8 cellular contexts compared by ENCODE assay signal in the genomic region with DNA sequence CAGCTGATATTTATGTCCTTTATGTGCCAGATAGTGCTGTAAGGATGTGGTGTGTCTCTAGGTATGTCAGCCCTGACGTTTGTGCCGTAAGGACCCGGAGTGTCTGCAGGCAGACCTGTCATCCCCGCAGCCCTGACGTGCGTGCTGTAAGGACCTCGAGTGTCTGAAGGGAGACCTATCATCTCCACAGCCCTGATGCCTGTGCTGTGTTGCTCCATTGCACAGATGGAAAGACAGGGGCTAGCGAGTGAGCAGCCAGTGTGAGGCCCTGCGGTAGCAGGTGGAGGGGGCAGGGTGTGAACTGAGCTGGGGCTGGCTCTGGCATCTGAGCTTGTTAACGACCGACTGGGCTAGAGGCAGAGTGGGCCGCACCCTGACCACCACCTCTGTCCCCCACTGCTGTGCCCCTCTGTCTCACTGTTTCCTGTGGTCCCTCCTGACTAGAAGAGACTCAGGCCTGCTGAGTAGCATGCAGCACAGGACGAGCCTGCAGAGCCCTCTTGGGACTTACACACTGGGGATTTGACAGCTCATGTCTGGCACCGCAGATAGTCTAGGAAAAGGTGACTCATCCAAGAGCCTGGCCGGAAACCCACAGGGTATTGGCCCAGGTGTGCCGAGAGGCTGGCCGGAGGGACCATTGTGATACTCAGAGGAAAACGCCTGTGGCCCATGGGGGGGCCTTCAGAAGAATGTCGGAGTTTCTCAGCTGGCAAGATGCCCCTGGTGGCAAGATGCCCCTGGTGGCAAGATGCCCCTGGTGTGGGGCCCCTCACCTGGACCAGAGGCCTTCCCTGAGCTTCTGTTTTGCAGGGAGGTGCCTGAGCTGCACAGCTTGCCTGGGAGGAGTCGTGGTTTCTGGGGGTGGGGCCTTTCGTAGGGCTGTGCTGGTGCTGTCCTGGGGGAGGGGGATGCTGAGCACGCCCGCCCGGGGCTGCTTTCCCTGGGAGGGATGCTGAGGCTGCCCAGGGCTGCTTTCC. TPM values are rescaled to one million over a fixed set of nuclear protein-coding genes. Genes with fewer than 3 reads are reported as not detected.
A peak's percentile ranks its signal among the peaks of the same experiment; 100 is the strongest.
DNase-seq lines count a peak whose midpoint lies in the region; ATAC-seq and TF ChIP-seq lines count a peak whose summit lies in the region.

No MANE protein-coding gene starts in this region.

- no peak for TF ChIP-seq CTCF in CD14-positive monocyte (IDR thresholded peaks at IDR 0.05)
- TF ChIP-seq CTCF in heart left ventricle (IDR thresholded peaks at IDR 0.05): no peak

- H3K27me3 Mint-ChIP-seq in CD14-positive monocyte (ENCODE audit: low read depth in 3 of 3): peaks cover 0 to 5% (median 0%) of the 10 kb centered on the region in 3 donors

- H3K4me3 ChIP-seq in heart left ventricle: no peak overlapping the region

- H3K4me1 ChIP-seq in heart left ventricle: peaks cover 14 to 56% (median 44%) of the 10 kb centered on the region in 12 donors

- ATAC-seq in GM18909 (IDR thresholded peaks at IDR 0.05; ENCODE audit: poor library complexity, unreplicated experiment) (peak; percentile 75), HG03095 (IDR thresholded peaks at IDR 0.05; ENCODE audit: unreplicated experiment) (peak; percentile 74), heart left ventricle (peak; percentile 81 to 94 (median 88))

- H3K4me3 Mint-ChIP-seq in CD14-positive monocyte: peak overlapping the region; percentile 2 to 64

- no peak for TF ChIP-seq POLR2A in heart left ventricle (IDR thresholded peaks at IDR 0.05)

- no peaks in the 10 kb centered on the region for H3K27me3 ChIP-seq in heart left ventricle

- H3K36me3 Mint-ChIP-seq in CD14-positive monocyte: peaks cover 23 to 24% of the 10 kb centered on the region in 2 donors

- H3K27ac Mint-ChIP-seq in CD14-positive monocyte: peak overlapping the region in 5 of 7 donors; percentile 26 to 86 (median 85)

- intact Hi-C loops in CD14-positive monocyte (cut with micrococcal nuclease): loop anchor here (5.0 to 10.0 kb wide), 2 partner anchors 35 to 63 kb away; a partner anchor contains a TSS
- intact Hi-C loops in heart left ventricle (cut with DNase I): loop anchor here in 1 of 10 donors (10.0 kb wide), 1 partner anchor 67 kb away; no protein-coding TSS in a partner anchor

- peak overlapping the region in 7 of 12 donors; percentile 20 to 72 (median 55) for H3K27ac ChIP-seq in heart left ventricle

- peaks cover 2% of the 10 kb centered on the region for H3K4me1 Mint-ChIP-seq in CD14-positive monocyte

- H3K9me3 ChIP-seq in heart left ventricle: no peaks in the 10 kb centered on the region

- H3K36me3 ChIP-seq in heart left ventricle: no peaks in the 10 kb centered on the region

- 38 to 42% (median 40%) methylated on average over 22 to 24 of the region's 24 CpGs for WGBS in heart left ventricle, 4 donors

- peaks cover 0 to 2% (median 0%) of the 10 kb centered on the region in 7 donors for H3K9me3 Mint-ChIP-seq in CD14-positive monocyte

- DNase-seq in CD14-positive monocyte (ENCODE audit: low spot score) (peak; percentile 80), OCI-M1 (lab: John Stamatoyannopoulos, UW) (peak; percentile 81), heart left ventricle (peak in 4 of 5 donors; percentile 61 to 87 (median 70)), NCI-H187 (lab: John Stamatoyannopoulos, UW) (no peak)
- DNase-seq in activated T-helper 9 cell treated with anti-CD3 and anti-CD28 coated beads, Interleukin-2, amount 50 U/mL, for 16 hours (ENCODE audit: low read depth): peak; percentile 44
- peak; percentile 29 to 54 for DNase-seq in stimulated activated CD4-positive, alpha-beta T cell treated with anti-CD3 and anti-CD28 coated beads, Interleukin-12 subunit alpha, Interleukin-12 subunit beta, amount 100 ng/mL, for 24 hours (ENCODE audit: low read depth in 2 of 2)

RNA-seq across cellular contexts. Expression of a gene that starts 34.3 kb away (rescaled TPM):
- polyA plus RNA-seq in CD14-positive monocyte (1 to 10 TPM in 1 of 2 donors, under 1 TPM in 1; 0.87 to 2.9 TPM), heart left ventricle (10 to 100 TPM; 38.6 to 60.1 TPM)
- total RNA-seq in heart left ventricle: 100 to 1,000 TPM in 6 of 9 donors, 10 to 100 TPM in 3; 78.1 to 179 (median 113) TPM

Comparison
In these comparisons a context has a peak if more than half of its experiments do, and no peak if none do; other contexts are left out.
1. DNase-seq: peak in CD14-positive monocyte (single experiment), OCI-M1 (single experiment), activated T-helper 9 cell treated with anti-CD3 and anti-CD28 coated beads, Interleukin-2, amount 50 U/mL, for 16 hours (single experiment), heart left ventricle (4 of 5) and stimulated activated CD4-positive, alpha-beta T cell treated with anti-CD3 and anti-CD28 coated beads, Interleukin-12 subunit alpha, Interleukin-12 subunit beta, amount 100 ng/mL, for 24 hours (2 of 2); none in NCI-H187 (0 of 2).
2. RNA of a gene that starts 34.3 kb away (polyA plus RNA-seq): 38.6 to 60.1 TPM in heart left ventricle; 0.87 to 2.9 TPM in CD14-positive monocyte; every median in the first group is over 10 times any median in the second.
3. Peak in every context shown above with its lines, with median percentiles within 50 percentile points of each other: ATAC-seq.